1 cellular context compared by ENCODE assay signal in the genomic region with DNA sequence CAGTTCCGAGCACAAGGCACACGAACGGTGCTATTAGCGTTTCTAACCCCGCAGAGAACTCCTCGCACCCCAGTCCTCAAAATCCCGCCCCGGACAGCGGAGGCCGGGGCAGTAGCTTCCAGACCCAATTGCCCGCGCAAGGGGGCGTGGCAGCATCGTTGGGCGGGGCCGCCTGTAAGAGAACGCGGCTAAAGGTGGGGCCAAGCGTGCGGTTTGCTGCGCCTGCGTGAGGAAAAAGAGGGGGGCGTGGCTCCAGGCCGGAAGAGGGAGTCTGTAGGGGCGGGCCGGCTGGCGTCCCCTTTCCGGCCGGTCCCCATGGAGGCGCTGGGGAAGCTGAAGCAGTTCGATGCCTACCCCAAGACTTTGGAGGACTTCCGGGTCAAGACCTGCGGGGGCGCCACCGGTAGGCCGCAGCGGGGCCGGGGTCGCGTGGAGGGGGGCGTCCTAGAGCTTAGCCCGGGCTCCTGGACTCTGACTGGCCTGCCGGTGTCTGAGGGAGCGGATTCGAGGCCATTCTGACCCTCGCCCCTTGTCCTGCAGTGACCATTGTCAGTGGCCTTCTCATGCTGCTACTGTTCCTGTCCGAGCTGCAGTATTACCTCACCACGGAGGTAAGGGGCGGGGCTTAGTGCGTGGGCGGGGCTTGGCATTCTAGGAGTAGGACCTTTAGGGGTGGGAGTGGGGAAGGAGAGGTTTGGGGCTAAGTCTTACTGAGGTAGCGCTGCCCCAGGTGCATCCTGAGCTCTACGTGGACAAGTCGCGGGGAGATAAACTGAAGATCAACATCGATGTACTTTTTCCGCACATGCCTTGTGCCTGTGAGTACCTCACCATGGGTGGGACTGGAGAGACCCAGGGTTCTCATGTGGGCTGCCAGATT.
TF ChIP-seq lines count a peak whose summit lies in the region.

A gene (plus strand): TSS at position 296 of the 880 bp plus-strand sequence. CDS start 20 bp downstream, at position 316.

TF ChIP-seq in HEK293, 187 proteins besides CTCF, POLR2A, EP300 and RAD21 (continued from another document and continues in another):
- TF ChIP-seq, protein P1, sequence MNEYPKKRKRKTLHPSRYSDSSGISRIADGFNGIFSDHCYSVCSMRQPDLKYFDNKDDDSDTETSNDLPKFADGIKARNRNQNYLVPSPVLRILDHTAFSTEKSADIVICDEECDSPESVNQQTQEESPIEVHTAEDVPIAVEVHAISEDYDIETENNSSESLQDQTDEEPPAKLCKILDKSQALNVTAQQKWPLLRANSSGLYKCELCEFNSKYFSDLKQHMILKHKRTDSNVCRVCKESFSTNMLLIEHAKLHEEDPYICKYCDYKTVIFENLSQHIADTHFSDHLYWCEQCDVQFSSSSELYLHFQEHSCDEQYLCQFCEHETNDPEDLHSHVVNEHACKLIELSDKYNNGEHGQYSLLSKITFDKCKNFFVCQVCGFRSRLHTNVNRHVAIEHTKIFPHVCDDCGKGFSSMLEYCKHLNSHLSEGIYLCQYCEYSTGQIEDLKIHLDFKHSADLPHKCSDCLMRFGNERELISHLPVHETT (tag by site-specific recombination; IDR thresholded peaks at IDR 0.05) = 0 out of 2 replicates have a peak, but pooled peaks have one; percentile 21
- no peak for TF ChIP-seq ZNF366 (tag by site-specific recombination; conservative IDR thresholded peaks at IDR 0.05)
- TF ChIP-seq ZNF558 (tag by site-specific recombination; IDR thresholded peaks at IDR 0.05) = no peak
- no peak for TF ChIP-seq ZNF529 (tag by site-specific recombination; IDR thresholded peaks at IDR 0.05; ENCODE audit: insufficient replicate concordance)
- TF ChIP-seq, protein P2, sequence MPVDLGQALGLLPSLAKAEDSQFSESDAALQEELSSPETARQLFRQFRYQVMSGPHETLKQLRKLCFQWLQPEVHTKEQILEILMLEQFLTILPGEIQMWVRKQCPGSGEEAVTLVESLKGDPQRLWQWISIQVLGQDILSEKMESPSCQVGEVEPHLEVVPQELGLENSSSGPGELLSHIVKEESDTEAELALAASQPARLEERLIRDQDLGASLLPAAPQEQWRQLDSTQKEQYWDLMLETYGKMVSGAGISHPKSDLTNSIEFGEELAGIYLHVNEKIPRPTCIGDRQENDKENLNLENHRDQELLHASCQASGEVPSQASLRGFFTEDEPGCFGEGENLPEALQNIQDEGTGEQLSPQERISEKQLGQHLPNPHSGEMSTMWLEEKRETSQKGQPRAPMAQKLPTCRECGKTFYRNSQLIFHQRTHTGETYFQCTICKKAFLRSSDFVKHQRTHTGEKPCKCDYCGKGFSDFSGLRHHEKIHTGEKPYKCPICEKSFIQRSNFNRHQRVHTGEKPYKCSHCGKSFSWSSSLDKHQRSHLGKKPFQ (tag by site-specific recombination; IDR thresholded peaks at IDR 0.05) = no peak
- no peak for TF ChIP-seq ZNF707 (tag by site-specific recombination; IDR thresholded peaks at IDR 0.05)
- TF ChIP-seq ZNF433 (tag by site-specific recombination; IDR thresholded peaks at IDR 0.05; ENCODE audit: low read depth) = no peak
- TF ChIP-seq, protein P3, sequence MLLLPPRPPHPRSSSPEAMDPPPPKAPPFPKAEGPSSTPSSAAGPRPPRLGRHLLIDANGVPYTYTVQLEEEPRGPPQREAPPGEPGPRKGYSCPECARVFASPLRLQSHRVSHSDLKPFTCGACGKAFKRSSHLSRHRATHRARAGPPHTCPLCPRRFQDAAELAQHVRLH (tag by site-specific recombination; IDR thresholded peaks at IDR 0.05) = no peak; the same call in 1 of the 2 replicates
- TF ChIP-seq KLF1 (tag by site-specific recombination; IDR thresholded peaks at IDR 0.05) = peak; percentile 77
- TF ChIP-seq ZNF785 (tag by site-specific recombination; IDR thresholded peaks at IDR 0.05) = no peak
- TF ChIP-seq, protein P4, sequence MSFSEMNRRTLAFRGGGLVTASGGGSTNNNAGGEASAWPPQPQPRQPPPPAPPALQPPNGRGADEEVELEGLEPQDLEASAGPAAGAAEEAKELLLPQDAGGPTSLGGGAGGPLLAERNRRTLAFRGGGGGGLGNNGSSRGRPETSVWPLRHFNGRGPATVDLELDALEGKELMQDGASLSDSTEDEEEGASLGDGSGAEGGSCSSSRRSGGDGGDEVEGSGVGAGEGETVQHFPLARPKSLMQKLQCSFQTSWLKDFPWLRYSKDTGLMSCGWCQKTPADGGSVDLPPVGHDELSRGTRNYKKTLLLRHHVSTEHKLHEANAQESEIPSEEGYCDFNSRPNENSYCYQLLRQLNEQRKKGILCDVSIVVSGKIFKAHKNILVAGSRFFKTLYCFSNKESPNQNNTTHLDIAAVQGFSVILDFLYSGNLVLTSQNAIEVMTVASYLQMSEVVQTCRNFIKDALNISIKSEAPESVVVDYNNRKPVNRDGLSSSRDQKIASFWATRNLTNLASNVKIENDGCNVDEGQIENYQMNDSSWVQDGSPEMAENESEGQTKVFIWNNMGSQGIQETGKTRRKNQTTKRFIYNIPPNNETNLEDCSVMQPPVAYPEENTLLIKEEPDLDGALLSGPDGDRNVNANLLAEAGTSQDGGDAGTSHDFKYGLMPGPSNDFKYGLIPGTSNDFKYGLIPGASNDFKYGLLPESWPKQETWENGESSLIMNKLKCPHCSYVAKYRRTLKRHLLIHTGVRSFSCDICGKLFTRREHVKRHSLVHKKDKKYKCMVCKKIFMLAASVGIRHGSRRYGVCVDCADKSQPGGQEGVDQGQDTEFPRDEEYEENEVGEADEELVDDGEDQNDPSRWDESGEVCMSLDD (tag by site-specific recombination; IDR thresholded peaks at IDR 0.05) = peak; percentile 68
- TF ChIP-seq ZNF501 (tag by site-specific recombination; IDR thresholded peaks at IDR 0.05) = no peak
- TF ChIP-seq SALL2 (tag by site-specific recombination; IDR thresholded peaks at IDR 0.05; ENCODE audit: borderline replicate concordance) = no peak
- peak; percentile 80 for TF ChIP-seq ZFHX2 (tag by site-specific recombination; conservative IDR thresholded peaks at IDR 0.05)
- TF ChIP-seq YY1 (tag by site-specific recombination; IDR thresholded peaks at IDR 0.05) = peak; percentile 62; the same call in 1 of the 2 replicates
- TF ChIP-seq ZNF555 (tag by site-specific recombination; conservative IDR thresholded peaks at IDR 0.05) = no peak
- no peak for TF ChIP-seq ZNF596 (tag by site-specific recombination; IDR thresholded peaks at IDR 0.05)
- TF ChIP-seq ZNF341 (tag by site-specific recombination; IDR thresholded peaks at IDR 0.05; ENCODE audit: low read depth) = peak; percentile 27; the same call in 1 of the 2 replicates
- TF ChIP-seq SCRT2 (tag by site-specific recombination; IDR thresholded peaks at IDR 0.05) = no peak
- TF ChIP-seq ZNF324 (tag by site-specific recombination; IDR thresholded peaks at IDR 0.05) = peak; percentile 87
- TF ChIP-seq ZNF140 (tag by site-specific recombination; IDR thresholded peaks at IDR 0.05) = no peak
- no peak for TF ChIP-seq ZNF10 (tag by site-specific recombination; IDR thresholded peaks at IDR 0.05)
- TF ChIP-seq ZBTB17 (tag by site-specific recombination; IDR thresholded peaks at IDR 0.05) = peak; percentile 75
- TF ChIP-seq, protein P5, sequence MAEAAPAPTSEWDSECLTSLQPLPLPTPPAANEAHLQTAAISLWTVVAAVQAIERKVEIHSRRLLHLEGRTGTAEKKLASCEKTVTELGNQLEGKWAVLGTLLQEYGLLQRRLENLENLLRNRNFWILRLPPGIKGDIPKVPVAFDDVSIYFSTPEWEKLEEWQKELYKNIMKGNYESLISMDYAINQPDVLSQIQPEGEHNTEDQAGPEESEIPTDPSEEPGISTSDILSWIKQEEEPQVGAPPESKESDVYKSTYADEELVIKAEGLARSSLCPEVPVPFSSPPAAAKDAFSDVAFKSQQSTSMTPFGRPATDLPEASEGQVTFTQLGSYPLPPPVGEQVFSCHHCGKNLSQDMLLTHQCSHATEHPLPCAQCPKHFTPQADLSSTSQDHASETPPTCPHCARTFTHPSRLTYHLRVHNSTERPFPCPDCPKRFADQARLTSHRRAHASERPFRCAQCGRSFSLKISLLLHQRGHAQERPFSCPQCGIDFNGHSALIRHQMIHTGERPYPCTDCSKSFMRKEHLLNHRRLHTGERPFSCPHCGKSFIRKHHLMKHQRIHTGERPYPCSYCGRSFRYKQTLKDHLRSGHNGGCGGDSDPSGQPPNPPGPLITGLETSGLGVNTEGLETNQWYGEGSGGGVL (tag by site-specific recombination; IDR thresholded peaks at IDR 0.05) = no peak
- no peak for TF ChIP-seq ZNF138 (tag by site-specific recombination; IDR thresholded peaks at IDR 0.05; ENCODE audit: borderline replicate concordance)
- TF ChIP-seq, protein P6, sequence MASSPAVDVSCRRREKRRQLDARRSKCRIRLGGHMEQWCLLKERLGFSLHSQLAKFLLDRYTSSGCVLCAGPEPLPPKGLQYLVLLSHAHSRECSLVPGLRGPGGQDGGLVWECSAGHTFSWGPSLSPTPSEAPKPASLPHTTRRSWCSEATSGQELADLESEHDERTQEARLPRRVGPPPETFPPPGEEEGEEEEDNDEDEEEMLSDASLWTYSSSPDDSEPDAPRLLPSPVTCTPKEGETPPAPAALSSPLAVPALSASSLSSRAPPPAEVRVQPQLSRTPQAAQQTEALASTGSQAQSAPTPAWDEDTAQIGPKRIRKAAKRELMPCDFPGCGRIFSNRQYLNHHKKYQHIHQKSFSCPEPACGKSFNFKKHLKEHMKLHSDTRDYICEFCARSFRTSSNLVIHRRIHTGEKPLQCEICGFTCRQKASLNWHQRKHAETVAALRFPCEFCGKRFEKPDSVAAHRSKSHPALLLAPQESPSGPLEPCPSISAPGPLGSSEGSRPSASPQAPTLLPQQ (tag by site-specific recombination; IDR thresholded peaks at IDR 0.05) = peak; percentile 68
- TF ChIP-seq, protein P7, sequence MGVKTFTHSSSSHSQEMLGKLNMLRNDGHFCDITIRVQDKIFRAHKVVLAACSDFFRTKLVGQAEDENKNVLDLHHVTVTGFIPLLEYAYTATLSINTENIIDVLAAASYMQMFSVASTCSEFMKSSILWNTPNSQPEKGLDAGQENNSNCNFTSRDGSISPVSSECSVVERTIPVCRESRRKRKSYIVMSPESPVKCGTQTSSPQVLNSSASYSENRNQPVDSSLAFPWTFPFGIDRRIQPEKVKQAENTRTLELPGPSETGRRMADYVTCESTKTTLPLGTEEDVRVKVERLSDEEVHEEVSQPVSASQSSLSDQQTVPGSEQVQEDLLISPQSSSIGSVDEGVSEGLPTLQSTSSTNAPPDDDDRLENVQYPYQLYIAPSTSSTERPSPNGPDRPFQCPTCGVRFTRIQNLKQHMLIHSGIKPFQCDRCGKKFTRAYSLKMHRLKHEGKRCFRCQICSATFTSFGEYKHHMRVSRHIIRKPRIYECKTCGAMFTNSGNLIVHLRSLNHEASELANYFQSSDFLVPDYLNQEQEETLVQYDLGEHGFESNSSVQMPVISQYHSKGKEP (tag by site-specific recombination; IDR thresholded peaks at IDR 0.05) = no peak
- TF ChIP-seq ZNF701 (tag by site-specific recombination; IDR thresholded peaks at IDR 0.05) = no peak
- TF ChIP-seq ZNF202 (tag by site-specific recombination; IDR thresholded peaks at IDR 0.05; ENCODE audit: borderline replicate concordance) = no peak
- TF ChIP-seq, protein P8, sequence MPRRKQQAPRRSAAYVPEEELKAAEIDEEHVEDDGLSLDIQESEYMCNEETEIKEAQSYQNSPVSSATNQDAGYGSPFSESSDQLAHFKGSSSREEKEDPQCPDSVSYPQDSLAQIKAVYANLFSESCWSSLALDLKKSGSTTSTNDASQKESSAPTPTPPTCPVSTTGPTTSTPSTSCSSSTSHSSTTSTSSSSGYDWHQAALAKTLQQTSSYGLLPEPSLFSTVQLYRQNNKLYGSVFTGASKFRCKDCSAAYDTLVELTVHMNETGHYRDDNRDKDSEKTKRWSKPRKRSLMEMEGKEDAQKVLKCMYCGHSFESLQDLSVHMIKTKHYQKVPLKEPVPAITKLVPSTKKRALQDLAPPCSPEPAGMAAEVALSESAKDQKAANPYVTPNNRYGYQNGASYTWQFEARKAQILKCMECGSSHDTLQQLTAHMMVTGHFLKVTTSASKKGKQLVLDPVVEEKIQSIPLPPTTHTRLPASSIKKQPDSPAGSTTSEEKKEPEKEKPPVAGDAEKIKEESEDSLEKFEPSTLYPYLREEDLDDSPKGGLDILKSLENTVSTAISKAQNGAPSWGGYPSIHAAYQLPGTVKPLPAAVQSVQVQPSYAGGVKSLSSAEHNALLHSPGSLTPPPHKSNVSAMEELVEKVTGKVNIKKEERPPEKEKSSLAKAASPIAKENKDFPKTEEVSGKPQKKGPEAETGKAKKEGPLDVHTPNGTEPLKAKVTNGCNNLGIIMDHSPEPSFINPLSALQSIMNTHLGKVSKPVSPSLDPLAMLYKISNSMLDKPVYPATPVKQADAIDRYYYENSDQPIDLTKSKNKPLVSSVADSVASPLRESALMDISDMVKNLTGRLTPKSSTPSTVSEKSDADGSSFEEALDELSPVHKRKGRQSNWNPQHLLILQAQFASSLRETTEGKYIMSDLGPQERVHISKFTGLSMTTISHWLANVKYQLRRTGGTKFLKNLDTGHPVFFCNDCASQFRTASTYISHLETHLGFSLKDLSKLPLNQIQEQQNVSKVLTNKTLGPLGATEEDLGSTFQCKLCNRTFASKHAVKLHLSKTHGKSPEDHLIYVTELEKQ (tag by site-specific recombination; IDR thresholded peaks at IDR 0.05; ENCODE audit: borderline replicate concordance) = no peak; the same call in 1 of the 2 replicates
- TF ChIP-seq ZNF114 (tag by site-specific recombination; IDR thresholded peaks at IDR 0.05) = no peak
- TF ChIP-seq ZNF394 (tag by site-specific recombination; IDR thresholded peaks at IDR 0.05; ENCODE audit: borderline replicate concordance) = peak; percentile 68
- TF ChIP-seq, protein P9, sequence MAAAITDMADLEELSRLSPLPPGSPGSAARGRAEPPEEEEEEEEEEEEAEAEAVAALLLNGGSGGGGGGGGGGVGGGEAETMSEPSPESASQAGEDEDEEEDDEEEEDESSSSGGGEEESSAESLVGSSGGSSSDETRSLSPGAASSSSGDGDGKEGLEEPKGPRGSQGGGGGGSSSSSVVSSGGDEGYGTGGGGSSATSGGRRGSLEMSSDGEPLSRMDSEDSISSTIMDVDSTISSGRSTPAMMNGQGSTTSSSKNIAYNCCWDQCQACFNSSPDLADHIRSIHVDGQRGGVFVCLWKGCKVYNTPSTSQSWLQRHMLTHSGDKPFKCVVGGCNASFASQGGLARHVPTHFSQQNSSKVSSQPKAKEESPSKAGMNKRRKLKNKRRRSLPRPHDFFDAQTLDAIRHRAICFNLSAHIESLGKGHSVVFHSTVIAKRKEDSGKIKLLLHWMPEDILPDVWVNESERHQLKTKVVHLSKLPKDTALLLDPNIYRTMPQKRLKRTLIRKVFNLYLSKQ (tag by site-specific recombination; IDR thresholded peaks at IDR 0.05; ENCODE audit: borderline replicate concordance) = no peak
